ENCODE assay signal across 24 cellular contexts in the genomic region with DNA sequence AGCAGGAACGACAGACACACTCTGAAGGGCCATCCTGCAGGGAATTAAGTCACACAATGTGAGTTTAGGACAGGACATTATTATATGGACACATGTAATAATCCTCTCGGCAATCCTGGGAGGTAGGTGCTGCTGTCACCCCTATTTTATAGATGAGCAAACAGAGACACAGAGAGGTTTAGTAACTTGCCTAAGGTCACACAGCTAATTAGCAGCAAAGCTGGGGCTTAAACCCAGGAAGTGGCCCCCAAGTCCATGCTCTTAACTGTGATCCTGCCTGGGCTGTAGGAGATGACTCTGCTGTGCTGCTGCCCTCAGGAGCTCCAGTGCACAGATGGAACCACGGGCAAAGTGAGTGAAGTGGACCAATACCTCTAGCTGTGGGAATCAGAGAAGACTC.
"Had no signal": no experiment of that assay in that cellular context is flagged by ENCODE, and none has a peak within 500 bp of the region (broad histone marks: within the 10 kb centered on the region; RNA-seq: fewer than 3 reads in every experiment).

No MANE protein-coding gene starts in this region.

- DNase-seq: IMR-90, Kasumi-1, MM.1S, NCI-H1092 treated with DMSO at 0.1 percent for 48 hours, NCI-H1436, NCI-H187, NCI-H2029, NCI-H2081 treated with DMSO at 0.1 percent for 48 hours, NCI-H2171, NCI-H226, NCI-H446, NCI-H510A, NCI-H524 treated with DMSO at 0.1 percent for 48 hours, NCI-H69, NCI-H774, OCI-M1, PC-9, Peyer's patch, SHP77 treated with DMSO at 0.1 percent for 48 hours, SJCRH30 had no signal

- H3K9me3 ChIP-seq: Peyer's patch, SJCRH30 had no signal

- H3K4me3 ChIP-seq: PC-9, Peyer's patch, SJCRH30 had no signal

- H2AFZ ChIP-seq: PC-9 had no signal

- ATAC-seq: Right ventricle myocardium inferior, SK-N-SH treated with all-trans-retinoic acid at 6 μM for 48 hours had no signal

- H3K27me3 ChIP-seq: Peyer's patch had no signal

- H3K9ac ChIP-seq: KMS-11 had no signal

- FAIRE-seq: HTR-8/SVneo had no signal

- H3K4me1 ChIP-seq: Peyer's patch, SJCRH30 had no signal

- H3K27ac ChIP-seq: KMS-11, PC-9, Peyer's patch, SJCRH30 had no signal

- H3K36me3 ChIP-seq: Peyer's patch, SJCRH30 had no signal

- H3K4me2 ChIP-seq: KMS-11, PC-9 had no signal
